9 cellular contexts compared by ENCODE assay signal in the genomic region with DNA sequence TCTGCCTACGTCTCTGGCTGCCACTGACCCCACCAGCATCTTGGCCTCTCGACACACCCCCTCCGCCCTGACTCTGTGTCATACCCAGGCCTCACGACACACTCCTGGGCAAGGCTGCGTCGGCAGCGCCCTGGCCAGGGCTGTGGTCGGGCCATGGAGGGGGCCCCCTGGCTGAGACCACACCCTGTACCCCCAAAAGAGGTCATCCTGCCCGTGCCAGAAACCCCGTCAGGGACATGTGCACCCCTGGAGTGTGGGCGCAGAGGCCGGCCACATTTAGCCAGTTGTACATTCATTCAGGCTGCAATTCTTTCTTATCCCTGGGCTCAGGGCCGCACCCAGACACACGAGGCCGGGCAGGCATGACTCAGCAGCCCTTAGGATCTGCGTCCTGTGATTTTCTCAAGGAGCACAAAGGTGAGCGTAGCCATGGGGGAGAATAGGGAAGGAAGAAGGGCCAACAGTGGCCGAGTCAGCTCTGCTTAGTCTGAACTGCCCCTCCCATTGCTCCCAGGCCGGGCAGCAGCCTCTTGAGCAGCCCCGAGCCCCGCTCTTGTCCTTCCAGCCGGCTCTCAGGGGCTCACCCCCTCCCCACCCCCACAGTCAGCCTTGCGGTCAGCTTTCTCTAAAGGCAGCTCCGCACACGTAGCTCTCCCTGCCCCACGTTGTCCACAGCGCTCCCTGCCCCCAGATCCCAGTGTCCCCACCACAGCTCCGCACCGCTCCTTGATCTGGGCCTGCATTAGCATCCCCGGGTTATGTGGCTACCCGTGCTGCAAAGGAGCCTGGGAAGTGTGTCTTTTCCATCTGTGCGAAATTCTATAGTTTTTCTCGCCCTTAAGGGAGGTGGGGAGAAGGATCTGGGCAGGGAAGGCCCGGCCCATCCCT. TPM values are rescaled to one million over a fixed set of nuclear protein-coding genes. Genes with fewer than 3 reads are reported as not detected.
A peak's percentile ranks its signal among the peaks of the same experiment; 100 is the strongest.
DNase-seq lines count a peak whose midpoint lies in the region; ATAC-seq lines count a peak whose summit lies in the region.
"Had no signal": no experiment of that assay in that cellular context is flagged by ENCODE, and none has a peak within 500 bp of the region (broad histone marks: within the 10 kb centered on the region; RNA-seq: fewer than 3 reads in every experiment).

No MANE protein-coding gene starts in this region.

- H3K9me3 ChIP-seq in thymus (ENCODE audit: control insufficient read depth) = no peaks in the 10 kb centered on the region

- H3K27me3 ChIP-seq in thymus (ENCODE audit: control insufficient read depth, insufficient read depth) = no peaks in the 10 kb centered on the region

- no peak for ATAC-seq in HG02970 (IDR thresholded peaks at IDR 0.05; ENCODE audit: low FRiP score, unreplicated experiment)

- no peaks in the 10 kb centered on the region for H3K4me1 ChIP-seq in thymus (ENCODE audit: control insufficient read depth, insufficient read depth, low read length)

- WGBS in thymus = 78% methylated on average over 34 of the region's 34 CpGs

- H3K27ac ChIP-seq in angular gyrus (ENCODE audit: low read depth, low read length) (peak overlapping the region; percentile 22), thymus (ENCODE audit: low read depth) (peak overlapping the region; percentile 33)
- H3K27ac ChIP-seq: 22Rv1 had no signal

- no peaks in the 10 kb centered on the region for H3K36me3 ChIP-seq in thymus (ENCODE audit: control insufficient read depth, insufficient read depth)

- DNase-seq in DMS53 (lab: John Stamatoyannopoulos, UW) = peak; percentile 47
- no peak for DNase-seq in DMS53 treated with DMSO at 0.1 percent for 48 hours (lab: John Stamatoyannopoulos, UW; ENCODE audit: unreplicated experiment)
- DNase-seq in islet precursor cell = peak; percentile 90
- DNase-seq in NCI-H774 (lab: John Stamatoyannopoulos, UW) = no peak
- DNase-seq in GM19238 (ENCODE audit: insufficient read length, low spot score) = no peak

- H3K4me3 ChIP-seq in thymus (ENCODE audit: low read length) = no peak overlapping the region

RNA-seq across cellular contexts. Expression of a gene that starts 7.9 kb away (rescaled TPM):
- 198 TPM for polyA plus RNA-seq in thymus

RNA-seq across cellular contexts. Expression of a gene that starts 21.2 kb away (rescaled TPM):
- 16.3 TPM for polyA plus RNA-seq in thymus

RNA-seq across cellular contexts. Expression of a gene that starts 49.3 kb away (rescaled TPM):
- polyA plus RNA-seq in thymus = 59.0 TPM

Comparison
In these comparisons a context has a peak if more than half of its experiments do, and no peak if none do; other contexts are left out.
1. DNase-seq: peak in DMS53 (single experiment) and islet precursor cell (single experiment); none in DMS53 treated with DMSO at 0.1 percent for 48 hours (single experiment), NCI-H774 (single experiment) and GM19238 (single experiment).